In the genomic region with DNA sequence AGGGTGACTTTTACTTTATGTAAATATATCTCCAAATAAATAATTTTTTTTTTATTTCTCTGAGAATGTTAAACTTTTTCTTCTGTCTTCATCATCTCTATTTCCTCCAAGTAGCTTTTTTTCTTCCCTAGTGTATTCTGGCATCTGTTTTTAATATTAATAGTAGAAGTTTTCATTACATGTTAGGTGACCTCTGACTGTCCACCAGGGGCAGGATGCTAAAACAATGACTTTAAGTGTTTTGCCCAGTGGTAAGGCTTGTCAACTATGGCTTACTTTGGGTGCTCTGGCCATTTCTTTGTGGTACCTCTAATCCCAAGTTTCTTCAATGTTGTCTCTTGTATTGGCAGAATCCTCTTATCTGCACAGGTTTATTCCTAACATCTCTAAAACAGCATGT, we compare ENCODE assay signal across 14 cellular contexts.
DNase-seq lines count a peak whose midpoint lies in the region; ATAC-seq and TF ChIP-seq lines count a peak whose summit lies in the region.
"Had no signal": no experiment of that assay in that cellular context is flagged by ENCODE, and none has a peak within 500 bp of the region (broad histone marks: within the 10 kb centered on the region; RNA-seq: fewer than 3 reads in every experiment).

No MANE protein-coding gene starts in this region.

- POLR2A ChIA-PET in naive thymus-derived CD4-positive, alpha-beta T cell (lab: Charles Lee), result no interaction called here

- intact Hi-C loops in naive thymus-derived CD4-positive, alpha-beta T cell (cut with micrococcal nuclease), result no loop called here
- intact Hi-C loops in activated T-helper 1 cell treated with anti-CD3 and anti-CD28 coated beads, Interleukin-12 subunit alpha, Interleukin-12 subunit beta, Interleukin-2, Interleukin-4 antibody, amounts not matched to agents 30 ng/mL and 10 ng/mL and 1 ng/mL, durations not matched to agents 14 hours and 24 hours and 36 hours (cut with micrococcal nuclease), result no loop called here

- no peak overlapping the region for H3K4me3 ChIP-seq in cardiac fibroblast (replicated peaks in 1 of 2; ENCODE audit: low read depth in 2 of 2, low read length in 2 of 2)
- H3K4me3 ChIP-seq in naive thymus-derived CD4-positive, alpha-beta T cell (ENCODE audit: low read length), result no peak overlapping the region

- no peak overlapping the region for H3K27ac Mint-ChIP-seq in nephron progenitor cell
- no peak overlapping the region for H3K27ac Mint-ChIP-seq in naive thymus-derived CD4-positive, alpha-beta T cell
- no peak overlapping the region for H3K27ac Mint-ChIP-seq in activated T-helper 1 cell treated with anti-CD3 and anti-CD28 coated beads, Interleukin-12 subunit alpha, Interleukin-12 subunit beta, Interleukin-2, Interleukin-4 antibody, amounts not matched to agents 30 ng/mL and 10 ng/mL and 1 ng/mL, durations not matched to agents 14 hours and 24 hours and 36 hours
- H3K27ac Mint-ChIP-seq: activated T-helper 2 cell treated with anti-CD3 and anti-CD28 coated beads, Interferon-gamma antibody, Interleukin-2, Interleukin-4, amounts not matched to agents 10 μg/mL and 5 μg/mL and 100 μg/mL, durations not matched to agents 14 hours and 24 hours and 36 hours had no signal

- CTCF ChIA-PET in naive thymus-derived CD4-positive, alpha-beta T cell (lab: Charles Lee), result no interaction called here

- H3K36me3 Mint-ChIP-seq in nephron progenitor cell (ENCODE audit: low read depth), result peaks cover 14% of the 10 kb centered on the region
- peaks cover 5 to 62% (median 52%) of the 10 kb centered on the region in 5 donors for H3K36me3 Mint-ChIP-seq in naive thymus-derived CD4-positive, alpha-beta T cell
- H3K36me3 Mint-ChIP-seq in activated T-helper 1 cell treated with anti-CD3 and anti-CD28 coated beads, Interleukin-12 subunit alpha, Interleukin-12 subunit beta, Interleukin-2, Interleukin-4 antibody, amounts not matched to agents 30 ng/mL and 10 ng/mL and 1 ng/mL, durations not matched to agents 14 hours and 24 hours and 36 hours (ENCODE audit: low read depth), result peaks cover 4% of the 10 kb centered on the region

- no peaks in the 10 kb centered on the region for H3K27me3 ChIP-seq in naive thymus-derived CD4-positive, alpha-beta T cell (ENCODE audit: control insufficient read depth in 2 of 2, insufficient read depth in 2 of 2, low read length in 2 of 2)

- no peak overlapping the region for H3K27ac ChIP-seq in naive thymus-derived CD4-positive, alpha-beta T cell (ENCODE audit: low read depth, low read length)

- ATAC-seq in naive thymus-derived CD4-positive, alpha-beta T cell, result no peak
- ATAC-seq: activated CD4-positive, CD25-positive, alpha-beta regulatory T cell treated with anti-CD3 and anti-CD28 coated beads, Interleukin-2, amount 50 U/mL, for 24 hours; left ventricle myocardium superior had no signal

- H3K9me3 Mint-ChIP-seq in nephron progenitor cell, result peaks cover 6% of the 10 kb centered on the region
- H3K9me3 Mint-ChIP-seq in naive thymus-derived CD4-positive, alpha-beta T cell, result peaks cover 0 to 2% (median 0%) of the 10 kb centered on the region in 11 donors
- H3K9me3 Mint-ChIP-seq in activated T-helper 1 cell treated with anti-CD3 and anti-CD28 coated beads, Interleukin-12 subunit alpha, Interleukin-12 subunit beta, Interleukin-2, Interleukin-4 antibody, amounts not matched to agents 30 ng/mL and 10 ng/mL and 1 ng/mL, durations not matched to agents 14 hours and 24 hours and 36 hours, result no peaks in the 10 kb centered on the region
- H3K9me3 Mint-ChIP-seq: activated T-helper 2 cell treated with anti-CD3 and anti-CD28 coated beads, Interferon-gamma antibody, Interleukin-2, Interleukin-4, amounts not matched to agents 10 μg/mL and 5 μg/mL and 100 μg/mL, durations not matched to agents 14 hours and 24 hours and 36 hours had no signal

- H3K36me3 ChIP-seq in naive thymus-derived CD4-positive, alpha-beta T cell (ENCODE audit: control insufficient read depth in 2 of 3, insufficient read depth in 3 of 3, low read length in 3 of 3), result peaks cover 0 to 6% (median 0%) of the 10 kb centered on the region in 3 experiments

- DNase-seq in ELR (ENCODE audit: low read depth) (peak; percentile 40), LHCN-M2 (ENCODE audit: low read depth) (peak; percentile 26), cardiac fibroblast (ENCODE audit: low read depth in 2 of 2) (peak; percentile 29 to 42), nephron progenitor cell (no peak), GDM1 (lab: John Stamatoyannopoulos, UW) (no peak), NCI-H510A (lab: John Stamatoyannopoulos, UW) (no peak)
- DNase-seq in naive thymus-derived CD4-positive, alpha-beta T cell, result no peak
- no peak for DNase-seq in activated T-helper 1 cell treated with anti-CD3 and anti-CD28 coated beads, Interleukin-12 subunit alpha, Interleukin-12 subunit beta, Interleukin-2, Interleukin-4 antibody, amounts not matched to agents 30 ng/mL and 10 ng/mL and 1 ng/mL, durations not matched to agents 14 hours and 24 hours and 36 hours (ENCODE audit: low spot score)
- DNase-seq: GF-D8; left ventricle myocardium superior; NCI-H345; stimulated activated CD4-positive, alpha-beta T cell treated with anti-CD3 and anti-CD28 coated beads, Interleukin-4, amount 100 ng/mL, for 4 hours had no signal

- H3K4me1 Mint-ChIP-seq in nephron progenitor cell, result no peaks in the 10 kb centered on the region
- peaks cover 0 to 5% (median 0%) of the 10 kb centered on the region in 7 donors for H3K4me1 Mint-ChIP-seq in naive thymus-derived CD4-positive, alpha-beta T cell
- H3K4me1 Mint-ChIP-seq in activated T-helper 1 cell treated with anti-CD3 and anti-CD28 coated beads, Interleukin-12 subunit alpha, Interleukin-12 subunit beta, Interleukin-2, Interleukin-4 antibody, amounts not matched to agents 30 ng/mL and 10 ng/mL and 1 ng/mL, durations not matched to agents 14 hours and 24 hours and 36 hours (ENCODE audit: low read depth), result peaks cover 5% of the 10 kb centered on the region

- no peaks in the 10 kb centered on the region for H3K27me3 Mint-ChIP-seq in nephron progenitor cell (ENCODE audit: low read depth, poor library complexity)
- no peaks in the 10 kb centered on the region for H3K27me3 Mint-ChIP-seq in naive thymus-derived CD4-positive, alpha-beta T cell
- H3K27me3 Mint-ChIP-seq in activated T-helper 1 cell treated with anti-CD3 and anti-CD28 coated beads, Interleukin-12 subunit alpha, Interleukin-12 subunit beta, Interleukin-2, Interleukin-4 antibody, amounts not matched to agents 30 ng/mL and 10 ng/mL and 1 ng/mL, durations not matched to agents 14 hours and 24 hours and 36 hours (ENCODE audit: insufficient read depth), result no peaks in the 10 kb centered on the region

- H3K4me3 Mint-ChIP-seq in nephron progenitor cell, result no peak overlapping the region
- H3K4me3 Mint-ChIP-seq in naive thymus-derived CD4-positive, alpha-beta T cell, result no peak overlapping the region
- H3K4me3 Mint-ChIP-seq in activated T-helper 1 cell treated with anti-CD3 and anti-CD28 coated beads, Interleukin-12 subunit alpha, Interleukin-12 subunit beta, Interleukin-2, Interleukin-4 antibody, amounts not matched to agents 30 ng/mL and 10 ng/mL and 1 ng/mL, durations not matched to agents 14 hours and 24 hours and 36 hours, result no peak overlapping the region

- H3K4me1 ChIP-seq in naive thymus-derived CD4-positive, alpha-beta T cell (ENCODE audit: control insufficient read depth in 2 of 2, insufficient read depth in 2 of 2, low read length in 2 of 2), result no peaks in the 10 kb centered on the region

- H3K9me3 ChIP-seq in naive thymus-derived CD4-positive, alpha-beta T cell (ENCODE audit: control insufficient read depth in 2 of 3, low read length in 3 of 3), result no peaks in the 10 kb centered on the region

- TF ChIP-seq CTCF in cardiac fibroblast (IDR thresholded peaks at IDR 0.05; ENCODE audit: low read depth, low read length), result peak; percentile 33
- peak; percentile 33 for TF ChIP-seq CTCF in nephron progenitor cell (IDR thresholded peaks at IDR 0.05)

Comparison
In these comparisons a context has a peak if more than half of its experiments do, and no peak if none do; other contexts are left out.
1. DNase-seq: peak in ELR (single experiment), LHCN-M2 (single experiment) and cardiac fibroblast (2 of 2); none in nephron progenitor cell (single experiment), GDM1 (single experiment), naive thymus-derived CD4-positive, alpha-beta T cell (0 of 9), activated T-helper 1 cell treated with anti-CD3 and anti-CD28 coated beads, Interleukin-12 subunit alpha, Interleukin-12 subunit beta, Interleukin-2, Interleukin-4 antibody, amounts not matched to agents 30 ng/mL and 10 ng/mL and 1 ng/mL, durations not matched to agents 14 hours and 24 hours and 36 hours (single experiment) and NCI-H510A (single experiment).